ENCODE assay signal across 1 cellular context in genomic region chr2:199682001-199682400, GRCh38.
TF ChIP-seq lines count a peak whose summit lies in the region.

No MANE protein-coding gene starts in this region.

TF ChIP-seq in HCT116, 20 proteins besides CTCF, POLR2A, EP300 and RAD21 (continued from another document):
- no peak for TF ChIP-seq ZBTB33 (IDR thresholded peaks at IDR 0.05; ENCODE audit: extremely low read depth, insufficient replicate concordance, low read length)
- no peak for TF ChIP-seq SRF (IDR thresholded peaks at IDR 0.05; ENCODE audit: low read depth)
- TF ChIP-seq SP1 (IDR thresholded peaks at IDR 0.05; ENCODE audit: low read depth) = no peak
- TF ChIP-seq FOSL1 (IDR thresholded peaks at IDR 0.05; ENCODE audit: low read depth) = no peak
- no peak for TF ChIP-seq JUND (IDR thresholded peaks at IDR 0.05)
- TF ChIP-seq ELF1 (IDR thresholded peaks at IDR 0.05; ENCODE audit: borderline replicate concordance, low read depth) = no peak
